16 cellular contexts compared by ENCODE assay signal in genomic region chr2:85862426-85862825, GRCh38. TPM values are rescaled to one million over a fixed set of nuclear protein-coding genes. Genes with fewer than 3 reads are reported as not detected.
DNase-seq lines count a peak whose midpoint lies in the region; ATAC-seq and TF ChIP-seq lines count a peak whose summit lies in the region.
"Had no signal": no experiment of that assay in that cellular context is flagged by ENCODE, and none has a peak within 500 bp of the region (broad histone marks: within the 10 kb centered on the region; RNA-seq: fewer than 3 reads in every experiment).

No MANE protein-coding gene starts in this region.

- H3K27me3 Mint-ChIP-seq in activated naive CD8-positive, alpha-beta T cell treated with anti-CD3 and anti-CD28 coated beads, Interleukin-2, amount 10 ng/mL, durations not matched to agents 7 days and 5 days, result no peaks in the 10 kb centered on the region
- no peaks in the 10 kb centered on the region for H3K27me3 Mint-ChIP-seq in natural killer cell (ENCODE audit: low read depth in 2 of 2)
- H3K27me3 Mint-ChIP-seq: type B pancreatic cell had no signal

- peak; percentile 23 for ATAC-seq in activated naive CD8-positive, alpha-beta T cell treated with anti-CD3 and anti-CD28 coated beads, Interleukin-2, amount 10 ng/mL, durations not matched to agents 7 days and 5 days (ENCODE audit: low read depth)
- ATAC-seq in natural killer cell, result peak; percentile 76 to 84 (median 84)
- ATAC-seq: heart left ventricle had no signal

- no peak overlapping the region for H3K27ac Mint-ChIP-seq in activated naive CD8-positive, alpha-beta T cell treated with anti-CD3 and anti-CD28 coated beads, Interleukin-2, amount 10 ng/mL, durations not matched to agents 7 days and 5 days
- peak overlapping the region; percentile 82 to 86 for H3K27ac Mint-ChIP-seq in natural killer cell
- H3K27ac Mint-ChIP-seq: neural progenitor cell had no signal

- TF ChIP-seq CTCF in natural killer cell (IDR thresholded peaks at IDR 0.05), result no peak

- POLR2A ChIA-PET in activated naive CD8-positive, alpha-beta T cell treated with anti-CD3 and anti-CD28 coated beads, Interleukin-2, amount 10 ng/mL, durations not matched to agents 7 days and 5 days (lab: Charles Lee), result no interaction called here

- peak; percentile 44 for DNase-seq in NK-92 treated with Interleukin-12 subunit alpha and Interleukin-12 subunit beta, amount 100 ng/mL, for 24 hours (lab: John Stamatoyannopoulos, UW)
- DNase-seq in NK-92 (lab: John Stamatoyannopoulos, UW; ENCODE audit: unreplicated experiment) (no peak), T follicular helper cell (ENCODE audit: low read depth) (peak; percentile 20), natural killer cell (peak; percentile 47), NCI-H82 treated with DMSO at 0.1 percent for 48 hours (lab: John Stamatoyannopoulos, UW; ENCODE audit: unreplicated experiment) (no peak), NCI-H146 (lab: John Stamatoyannopoulos, UW) (no peak)
- no peak for DNase-seq in activated naive CD8-positive, alpha-beta T cell treated with anti-CD3 and anti-CD28 coated beads, Interleukin-2, amount 10 ng/mL, durations not matched to agents 7 days and 5 days
- DNase-seq in central memory CD4-positive, alpha-beta T cell, result no peak
- DNase-seq: COR-L47, erythroblast, heart left ventricle, left ventricle myocardium inferior, NCI-H1417 treated with DMSO at 0.1 percent for 48 hours, NCI-H510A treated with DMSO at 0.1 percent for 48 hours had no signal

- intact Hi-C loops in natural killer cell (cut with micrococcal nuclease), result no loop called here

- no peak overlapping the region for H3K4me3 Mint-ChIP-seq in activated naive CD8-positive, alpha-beta T cell treated with anti-CD3 and anti-CD28 coated beads, Interleukin-2, amount 10 ng/mL, durations not matched to agents 7 days and 5 days
- no peak overlapping the region for H3K4me3 Mint-ChIP-seq in natural killer cell
- H3K4me3 Mint-ChIP-seq: neural progenitor cell, type B pancreatic cell had no signal

- peaks cover 49% of the 10 kb centered on the region for H3K36me3 Mint-ChIP-seq in activated naive CD8-positive, alpha-beta T cell treated with anti-CD3 and anti-CD28 coated beads, Interleukin-2, amount 10 ng/mL, durations not matched to agents 7 days and 5 days
- H3K36me3 Mint-ChIP-seq in natural killer cell, result peaks cover 7% of the 10 kb centered on the region
- H3K36me3 Mint-ChIP-seq: neural progenitor cell had no signal

- no peaks in the 10 kb centered on the region for H3K9me3 Mint-ChIP-seq in activated naive CD8-positive, alpha-beta T cell treated with anti-CD3 and anti-CD28 coated beads, Interleukin-2, amount 10 ng/mL, durations not matched to agents 7 days and 5 days
- H3K9me3 Mint-ChIP-seq in natural killer cell, result no peaks in the 10 kb centered on the region
- H3K9me3 Mint-ChIP-seq: neural progenitor cell, type B pancreatic cell had no signal

- H3K4me1 Mint-ChIP-seq in activated naive CD8-positive, alpha-beta T cell treated with anti-CD3 and anti-CD28 coated beads, Interleukin-2, amount 10 ng/mL, durations not matched to agents 7 days and 5 days, result peaks cover 50% of the 10 kb centered on the region
- H3K4me1 Mint-ChIP-seq in natural killer cell, result peaks cover 61 to 63% of the 10 kb centered on the region in 2 donors
- H3K4me1 Mint-ChIP-seq: neural progenitor cell had no signal

RNA-seq across cellular contexts. Expression of gene ST3GAL5, which starts 26.4 kb away (rescaled TPM):
- total RNA-seq in activated naive CD8-positive, alpha-beta T cell treated with anti-CD3 and anti-CD28 coated beads, Interleukin-2, amount 10 ng/mL, durations not matched to agents 7 days and 5 days, result 10 to 100 TPM; 59.9 to 62.8 TPM
- total RNA-seq in natural killer cell, result 10 to 100 TPM; 54.6 to 72.4 (median 66.1) TPM

Comparison
In these comparisons a context has a peak if more than half of its experiments do, and no peak if none do; other contexts are left out.
1. DNase-seq: peak in NK-92 treated with Interleukin-12 subunit alpha and Interleukin-12 subunit beta, amount 100 ng/mL, for 24 hours (single experiment), T follicular helper cell (single experiment) and natural killer cell (single experiment); none in NK-92 (single experiment), activated naive CD8-positive, alpha-beta T cell treated with anti-CD3 and anti-CD28 coated beads, Interleukin-2, amount 10 ng/mL, durations not matched to agents 7 days and 5 days (single experiment), NCI-H82 treated with DMSO at 0.1 percent for 48 hours (single experiment), central memory CD4-positive, alpha-beta T cell (single experiment) and NCI-H146 (single experiment).